Comparison of ENCODE assay signal across 1 cellular context in the genomic region with DNA sequence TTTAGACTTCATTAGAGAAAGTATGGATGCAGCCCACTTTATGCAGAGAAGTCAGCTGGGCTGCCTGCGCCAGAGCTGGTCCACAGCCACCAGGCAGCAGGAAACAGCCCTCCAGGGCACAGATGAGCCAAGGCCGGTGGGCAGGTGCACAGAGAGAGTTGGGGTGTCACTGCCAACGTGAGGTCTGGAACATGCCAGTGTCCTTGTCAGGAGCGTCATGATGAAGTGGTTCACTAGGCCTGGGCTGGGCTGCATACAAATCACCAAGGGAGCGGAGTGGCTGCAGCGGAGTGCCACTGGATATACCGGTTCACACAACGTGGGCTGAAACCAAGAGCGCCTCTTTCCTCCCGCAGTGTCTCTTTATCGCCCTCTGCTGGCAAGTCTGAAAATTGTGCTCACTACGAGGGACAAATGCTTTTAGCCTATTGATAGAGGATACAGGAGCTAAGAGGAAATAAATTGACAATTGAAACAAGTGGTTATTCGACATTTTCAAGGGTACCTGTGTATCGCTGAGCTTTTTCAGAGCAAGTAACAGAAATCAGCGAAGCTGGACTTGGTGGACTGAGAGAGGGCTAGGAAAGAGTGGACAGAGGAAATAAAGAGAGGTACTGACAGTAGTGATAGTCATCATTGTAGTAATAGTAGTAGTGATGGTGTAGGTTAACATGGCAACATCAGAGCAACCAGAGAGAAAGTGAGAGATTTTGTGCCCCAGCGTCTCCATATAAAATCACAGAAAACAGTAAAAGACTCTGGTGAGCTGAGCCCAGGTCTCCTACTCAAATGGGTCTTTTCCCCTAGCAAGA.
TF ChIP-seq lines count a peak whose summit lies in the region.

No MANE protein-coding gene starts in this region.

TF ChIP-seq in SK-N-SH, 30 proteins besides CTCF, POLR2A, EP300 and RAD21 (continued from another document):
- TF ChIP-seq, protein P1, sequence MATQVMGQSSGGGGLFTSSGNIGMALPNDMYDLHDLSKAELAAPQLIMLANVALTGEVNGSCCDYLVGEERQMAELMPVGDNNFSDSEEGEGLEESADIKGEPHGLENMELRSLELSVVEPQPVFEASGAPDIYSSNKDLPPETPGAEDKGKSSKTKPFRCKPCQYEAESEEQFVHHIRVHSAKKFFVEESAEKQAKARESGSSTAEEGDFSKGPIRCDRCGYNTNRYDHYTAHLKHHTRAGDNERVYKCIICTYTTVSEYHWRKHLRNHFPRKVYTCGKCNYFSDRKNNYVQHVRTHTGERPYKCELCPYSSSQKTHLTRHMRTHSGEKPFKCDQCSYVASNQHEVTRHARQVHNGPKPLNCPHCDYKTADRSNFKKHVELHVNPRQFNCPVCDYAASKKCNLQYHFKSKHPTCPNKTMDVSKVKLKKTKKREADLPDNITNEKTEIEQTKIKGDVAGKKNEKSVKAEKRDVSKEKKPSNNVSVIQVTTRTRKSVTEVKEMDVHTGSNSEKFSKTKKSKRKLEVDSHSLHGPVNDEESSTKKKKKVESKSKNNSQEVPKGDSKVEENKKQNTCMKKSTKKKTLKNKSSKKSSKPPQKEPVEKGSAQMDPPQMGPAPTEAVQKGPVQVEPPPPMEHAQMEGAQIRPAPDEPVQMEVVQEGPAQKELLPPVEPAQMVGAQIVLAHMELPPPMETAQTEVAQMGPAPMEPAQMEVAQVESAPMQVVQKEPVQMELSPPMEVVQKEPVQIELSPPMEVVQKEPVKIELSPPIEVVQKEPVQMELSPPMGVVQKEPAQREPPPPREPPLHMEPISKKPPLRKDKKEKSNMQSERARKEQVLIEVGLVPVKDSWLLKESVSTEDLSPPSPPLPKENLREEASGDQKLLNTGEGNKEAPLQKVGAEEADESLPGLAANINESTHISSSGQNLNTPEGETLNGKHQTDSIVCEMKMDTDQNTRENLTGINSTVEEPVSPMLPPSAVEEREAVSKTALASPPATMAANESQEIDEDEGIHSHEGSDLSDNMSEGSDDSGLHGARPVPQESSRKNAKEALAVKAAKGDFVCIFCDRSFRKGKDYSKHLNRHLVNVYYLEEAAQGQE (IDR thresholded peaks at IDR 0.05; ENCODE audit: low read depth, low read length) = no peak
- TF ChIP-seq RXRA (IDR thresholded peaks at IDR 0.05; ENCODE audit: borderline replicate concordance, low read depth) (no peak), RCOR1 (IDR thresholded peaks at IDR 0.05; ENCODE audit: low read length) (peak; percentile 54; the same call in 1 of the 2 replicates), SMC3 (IDR thresholded peaks at IDR 0.05; ENCODE audit: low read depth, low read length) (peak; percentile 89), MXI1 (IDR thresholded peaks at IDR 0.05; ENCODE audit: low read depth, low read length) (peak; percentile 71; the same call in 1 of the 2 replicates)
